23 cellular contexts compared by ENCODE assay signal in genomic region chr2:229855116-229855515, GRCh38.
"Had no signal": no experiment of that assay in that cellular context is flagged by ENCODE, and none has a peak within 500 bp of the region (broad histone marks: within the 10 kb centered on the region; RNA-seq: fewer than 3 reads in every experiment).

No MANE protein-coding gene starts in this region.

- FAIRE-seq: endometrium, small intestine had no signal

- DNase-seq: activated CD4-positive, alpha-beta memory T cell treated with anti-CD3 and anti-CD28 coated beads for 36 hours; activated CD4-positive, alpha-beta T cell treated with anti-CD3 and anti-CD28 coated beads for 48 hours; activated effector memory CD4-positive, alpha-beta T cell treated with Interleukin-2 at 50 U/mL for 16 hours; activated naive CD4-positive, alpha-beta T cell treated with anti-CD3 and anti-CD28 coated beads for 36 hours; activated naive CD8-positive, alpha-beta T cell treated with anti-CD3 and anti-CD28 coated beads, Interleukin-2, amount 50 U/mL, for 24 hours; activated T-cell treated with anti-CD3 and anti-CD28 coated beads, Interleukin-2, amount 50 U/mL, for 72 hours; head of caudate nucleus; hypothalamus; left ventricle myocardium superior; mammary epithelial cell; midbrain; nucleus accumbens; small intestine; stimulated activated CD4-positive, alpha-beta T cell treated with anti-CD3 and anti-CD28 coated beads, Interleukin-2, amount 100 ng/mL, for 24 hours; stimulated activated naive CD4-positive, alpha-beta T cell; testis; trophoblast cell had no signal

- H3K27me3 Mint-ChIP-seq: activated CD4-positive, alpha-beta memory T cell treated with anti-CD3 and anti-CD28 coated beads for 36 hours; activated naive CD8-positive, alpha-beta T cell treated with anti-CD3 and anti-CD28 coated beads, Interleukin-2, amount 50 U/mL, for 24 hours had no signal

- H3K27ac Mint-ChIP-seq: activated CD4-positive, alpha-beta memory T cell treated with anti-CD3 and anti-CD28 coated beads for 36 hours; activated naive CD4-positive, alpha-beta T cell treated with anti-CD3 and anti-CD28 coated beads for 36 hours had no signal

- H3K4me3 ChIP-seq: cardiac muscle cell, gastroesophageal sphincter, testis, vagina had no signal

- H3K4me3 Mint-ChIP-seq: activated CD4-positive, alpha-beta memory T cell treated with anti-CD3 and anti-CD28 coated beads for 36 hours; activated naive CD4-positive, alpha-beta T cell treated with anti-CD3 and anti-CD28 coated beads for 36 hours; activated naive CD8-positive, alpha-beta T cell treated with anti-CD3 and anti-CD28 coated beads, Interleukin-2, amount 50 U/mL, for 24 hours; activated T-cell treated with anti-CD3 and anti-CD28 coated beads, Interleukin-2, amount 50 U/mL, for 72 hours had no signal

- H3K27ac ChIP-seq: cardiac muscle cell, gastroesophageal sphincter, testis, vagina had no signal

- H3K27me3 ChIP-seq: cardiac muscle cell, gastroesophageal sphincter, testis, vagina had no signal

- H3K4me1 ChIP-seq: testis had no signal

- H3K9me3 ChIP-seq: gastroesophageal sphincter, testis, vagina had no signal

- H3K9me3 Mint-ChIP-seq: activated CD4-positive, alpha-beta memory T cell treated with anti-CD3 and anti-CD28 coated beads for 36 hours; activated naive CD4-positive, alpha-beta T cell treated with anti-CD3 and anti-CD28 coated beads for 36 hours; activated naive CD8-positive, alpha-beta T cell treated with anti-CD3 and anti-CD28 coated beads, Interleukin-2, amount 50 U/mL, for 24 hours; activated T-cell treated with anti-CD3 and anti-CD28 coated beads, Interleukin-2, amount 50 U/mL, for 72 hours had no signal

- ATAC-seq: activated naive CD8-positive, alpha-beta T cell treated with anti-CD3 and anti-CD28 coated beads, Interleukin-2, amount 50 U/mL, for 24 hours; activated T-cell treated with anti-CD3 and anti-CD28 coated beads, Interleukin-2, amount 50 U/mL, for 72 hours; esophagus mucosa; gastroesophageal sphincter; left ventricle myocardium superior; sciatic nerve had no signal
